Comparison of ENCODE assay signal across 1 cellular context in the genomic region with DNA sequence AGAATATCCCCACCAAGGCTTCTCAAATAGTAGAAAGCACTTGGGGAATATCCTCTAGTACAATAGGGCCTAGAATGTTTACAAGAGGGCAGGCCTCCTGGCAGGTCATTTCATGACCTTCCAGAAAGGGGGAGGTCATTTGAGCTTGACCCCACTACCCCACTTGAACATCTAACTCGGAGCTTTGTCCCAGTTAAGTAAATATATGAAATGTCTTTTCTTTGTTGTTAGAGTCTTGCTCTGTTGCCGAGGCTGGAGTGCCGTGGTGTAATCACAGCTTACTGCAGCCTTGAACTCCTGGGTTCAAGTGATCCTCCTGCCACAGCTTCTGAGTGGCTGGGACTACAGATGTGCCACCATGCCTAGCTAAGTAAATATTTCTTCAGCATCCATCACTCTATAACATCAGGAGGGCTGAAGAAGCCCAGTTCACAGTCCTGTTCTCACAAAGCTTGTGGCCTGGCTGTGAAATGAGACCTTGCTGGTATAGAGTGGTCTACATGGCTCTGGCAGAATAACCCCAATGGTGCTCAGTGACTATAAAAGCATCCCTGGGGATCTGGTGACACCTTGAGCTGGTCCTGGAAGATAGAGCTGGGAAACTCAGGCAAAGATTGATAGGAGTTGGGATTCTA.
TF ChIP-seq lines count a peak whose summit lies in the region.

No MANE protein-coding gene starts in this region.

TF ChIP-seq in HepG2, 621 proteins besides CTCF, POLR2A, EP300 and RAD21 (continued from another document and continues in another):
- TF ChIP-seq, protein P1, sequence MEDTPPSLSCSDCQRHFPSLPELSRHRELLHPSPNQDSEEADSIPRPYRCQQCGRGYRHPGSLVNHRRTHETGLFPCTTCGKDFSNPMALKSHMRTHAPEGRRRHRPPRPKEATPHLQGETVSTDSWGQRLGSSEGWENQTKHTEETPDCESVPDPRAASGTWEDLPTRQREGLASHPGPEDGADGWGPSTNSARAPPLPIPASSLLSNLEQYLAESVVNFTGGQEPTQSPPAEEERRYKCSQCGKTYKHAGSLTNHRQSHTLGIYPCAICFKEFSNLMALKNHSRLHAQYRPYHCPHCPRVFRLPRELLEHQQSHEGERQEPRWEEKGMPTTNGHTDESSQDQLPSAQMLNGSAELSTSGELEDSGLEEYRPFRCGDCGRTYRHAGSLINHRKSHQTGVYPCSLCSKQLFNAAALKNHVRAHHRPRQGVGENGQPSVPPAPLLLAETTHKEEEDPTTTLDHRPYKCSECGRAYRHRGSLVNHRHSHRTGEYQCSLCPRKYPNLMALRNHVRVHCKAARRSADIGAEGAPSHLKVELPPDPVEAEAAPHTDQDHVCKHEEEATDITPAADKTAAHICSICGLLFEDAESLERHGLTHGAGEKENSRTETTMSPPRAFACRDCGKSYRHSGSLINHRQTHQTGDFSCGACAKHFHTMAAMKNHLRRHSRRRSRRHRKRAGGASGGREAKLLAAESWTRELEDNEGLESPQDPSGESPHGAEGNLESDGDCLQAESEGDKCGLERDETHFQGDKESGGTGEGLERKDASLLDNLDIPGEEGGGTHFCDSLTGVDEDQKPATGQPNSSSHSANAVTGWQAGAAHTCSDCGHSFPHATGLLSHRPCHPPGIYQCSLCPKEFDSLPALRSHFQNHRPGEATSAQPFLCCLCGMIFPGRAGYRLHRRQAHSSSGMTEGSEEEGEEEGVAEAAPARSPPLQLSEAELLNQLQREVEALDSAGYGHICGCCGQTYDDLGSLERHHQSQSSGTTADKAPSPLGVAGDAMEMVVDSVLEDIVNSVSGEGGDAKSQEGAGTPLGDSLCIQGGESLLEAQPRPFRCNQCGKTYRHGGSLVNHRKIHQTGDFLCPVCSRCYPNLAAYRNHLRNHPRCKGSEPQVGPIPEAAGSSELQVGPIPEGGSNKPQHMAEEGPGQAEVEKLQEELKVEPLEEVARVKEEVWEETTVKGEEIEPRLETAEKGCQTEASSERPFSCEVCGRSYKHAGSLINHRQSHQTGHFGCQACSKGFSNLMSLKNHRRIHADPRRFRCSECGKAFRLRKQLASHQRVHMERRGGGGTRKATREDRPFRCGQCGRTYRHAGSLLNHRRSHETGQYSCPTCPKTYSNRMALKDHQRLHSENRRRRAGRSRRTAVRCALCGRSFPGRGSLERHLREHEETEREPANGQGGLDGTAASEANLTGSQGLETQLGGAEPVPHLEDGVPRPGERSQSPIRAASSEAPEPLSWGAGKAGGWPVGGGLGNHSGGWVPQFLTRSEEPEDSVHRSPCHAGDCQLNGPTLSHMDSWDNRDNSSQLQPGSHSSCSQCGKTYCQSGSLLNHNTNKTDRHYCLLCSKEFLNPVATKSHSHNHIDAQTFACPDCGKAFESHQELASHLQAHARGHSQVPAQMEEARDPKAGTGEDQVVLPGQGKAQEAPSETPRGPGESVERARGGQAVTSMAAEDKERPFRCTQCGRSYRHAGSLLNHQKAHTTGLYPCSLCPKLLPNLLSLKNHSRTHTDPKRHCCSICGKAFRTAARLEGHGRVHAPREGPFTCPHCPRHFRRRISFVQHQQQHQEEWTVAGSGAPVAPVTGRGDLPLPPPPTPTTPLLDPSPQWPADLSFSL (CRISPR knock-in tag; IDR thresholded peaks at IDR 0.05): no peak
- TF ChIP-seq MTF1 (CRISPR knock-in tag; IDR thresholded peaks at IDR 0.05) (no peak), KMT2B (CRISPR knock-in tag; IDR thresholded peaks at IDR 0.05) (no peak), ZSCAN21 (CRISPR knock-in tag; IDR thresholded peaks at IDR 0.05; ENCODE audit: borderline replicate concordance) (no peak), ERF (CRISPR knock-in tag; IDR thresholded peaks at IDR 0.05) (no peak), MEF2D (CRISPR knock-in tag; IDR thresholded peaks at IDR 0.05) (no peak), RCOR2 (CRISPR knock-in tag; IDR thresholded peaks at IDR 0.05) (no peak), ZNF441 (CRISPR knock-in tag; IDR thresholded peaks at IDR 0.05; ENCODE audit: borderline replicate concordance) (no peak), AHR (CRISPR knock-in tag; IDR thresholded peaks at IDR 0.05) (no peak), ZNF577 (CRISPR knock-in tag; IDR thresholded peaks at IDR 0.05; ENCODE audit: borderline replicate concordance, low read depth) (no peak), SP1 (IDR thresholded peaks at IDR 0.05) (no peak), SP1 (CRISPR knock-in tag; IDR thresholded peaks at IDR 0.05) (no peak), ZC3H13 (CRISPR knock-in tag; IDR thresholded peaks at IDR 0.05) (no peak), CHCHD3 (CRISPR knock-in tag; IDR thresholded peaks at IDR 0.05) (no peak), CBFB (CRISPR knock-in tag; IDR thresholded peaks at IDR 0.05) (no peak), FIP1L1 (IDR thresholded peaks at IDR 0.05; ENCODE audit: borderline replicate concordance, insufficient read depth, low read depth, low read length) (no peak), MIXL1 (CRISPR knock-in tag; IDR thresholded peaks at IDR 0.05) (no peak), HOXA3 (CRISPR knock-in tag; IDR thresholded peaks at IDR 0.05) (peak; percentile 33; the same call in 1 of the 2 replicates), FOSL1 (CRISPR knock-in tag; IDR thresholded peaks at IDR 0.05; ENCODE audit: borderline replicate concordance) (no peak), ATF7 (IDR thresholded peaks at IDR 0.05) (no peak), ATF7 (CRISPR knock-in tag; IDR thresholded peaks at IDR 0.05) (no peak), SATB2 (CRISPR knock-in tag; IDR thresholded peaks at IDR 0.05) (no peak), KDM5B (CRISPR knock-in tag; IDR thresholded peaks at IDR 0.05; ENCODE audit: borderline replicate concordance) (no peak), CAMTA2 (CRISPR knock-in tag; IDR thresholded peaks at IDR 0.05; ENCODE audit: borderline replicate concordance) (no peak), ZNF567 (CRISPR knock-in tag; IDR thresholded peaks at IDR 0.05; ENCODE audit: borderline replicate concordance) (no peak), EED (CRISPR knock-in tag; IDR thresholded peaks at IDR 0.05) (no peak), SETDB1 (CRISPR knock-in tag; IDR thresholded peaks at IDR 0.05; ENCODE audit: borderline replicate concordance) (no peak), HNRNPK (IDR thresholded peaks at IDR 0.05; ENCODE audit: low read depth, low read length, poor library complexity, severe bottlenecking) (no peak), ZSCAN12 (CRISPR knock-in tag; IDR thresholded peaks at IDR 0.05) (no peak), HNF4G (IDR thresholded peaks at IDR 0.05; ENCODE audit: borderline replicate concordance, low read depth, low read length) (no peak), HNF4G (CRISPR knock-in tag; IDR thresholded peaks at IDR 0.05; ENCODE audit: borderline replicate concordance, low read depth) (no peak), ZNF557 (CRISPR knock-in tag; IDR thresholded peaks at IDR 0.05) (no peak), KLF6 (CRISPR knock-in tag; IDR thresholded peaks at IDR 0.05) (no peak), ZNF337 (CRISPR knock-in tag; IDR thresholded peaks at IDR 0.05; ENCODE audit: borderline replicate concordance, low read depth) (no peak), PAF1 (CRISPR knock-in tag; IDR thresholded peaks at IDR 0.05) (no peak), EHMT2 (IDR thresholded peaks at IDR 0.05; ENCODE audit: borderline replicate concordance, low read depth, low read length) (no peak), LCORL (IDR thresholded peaks at IDR 0.05) (no peak), LCORL (CRISPR knock-in tag; IDR thresholded peaks at IDR 0.05) (no peak)
- TF ChIP-seq, protein P2, sequence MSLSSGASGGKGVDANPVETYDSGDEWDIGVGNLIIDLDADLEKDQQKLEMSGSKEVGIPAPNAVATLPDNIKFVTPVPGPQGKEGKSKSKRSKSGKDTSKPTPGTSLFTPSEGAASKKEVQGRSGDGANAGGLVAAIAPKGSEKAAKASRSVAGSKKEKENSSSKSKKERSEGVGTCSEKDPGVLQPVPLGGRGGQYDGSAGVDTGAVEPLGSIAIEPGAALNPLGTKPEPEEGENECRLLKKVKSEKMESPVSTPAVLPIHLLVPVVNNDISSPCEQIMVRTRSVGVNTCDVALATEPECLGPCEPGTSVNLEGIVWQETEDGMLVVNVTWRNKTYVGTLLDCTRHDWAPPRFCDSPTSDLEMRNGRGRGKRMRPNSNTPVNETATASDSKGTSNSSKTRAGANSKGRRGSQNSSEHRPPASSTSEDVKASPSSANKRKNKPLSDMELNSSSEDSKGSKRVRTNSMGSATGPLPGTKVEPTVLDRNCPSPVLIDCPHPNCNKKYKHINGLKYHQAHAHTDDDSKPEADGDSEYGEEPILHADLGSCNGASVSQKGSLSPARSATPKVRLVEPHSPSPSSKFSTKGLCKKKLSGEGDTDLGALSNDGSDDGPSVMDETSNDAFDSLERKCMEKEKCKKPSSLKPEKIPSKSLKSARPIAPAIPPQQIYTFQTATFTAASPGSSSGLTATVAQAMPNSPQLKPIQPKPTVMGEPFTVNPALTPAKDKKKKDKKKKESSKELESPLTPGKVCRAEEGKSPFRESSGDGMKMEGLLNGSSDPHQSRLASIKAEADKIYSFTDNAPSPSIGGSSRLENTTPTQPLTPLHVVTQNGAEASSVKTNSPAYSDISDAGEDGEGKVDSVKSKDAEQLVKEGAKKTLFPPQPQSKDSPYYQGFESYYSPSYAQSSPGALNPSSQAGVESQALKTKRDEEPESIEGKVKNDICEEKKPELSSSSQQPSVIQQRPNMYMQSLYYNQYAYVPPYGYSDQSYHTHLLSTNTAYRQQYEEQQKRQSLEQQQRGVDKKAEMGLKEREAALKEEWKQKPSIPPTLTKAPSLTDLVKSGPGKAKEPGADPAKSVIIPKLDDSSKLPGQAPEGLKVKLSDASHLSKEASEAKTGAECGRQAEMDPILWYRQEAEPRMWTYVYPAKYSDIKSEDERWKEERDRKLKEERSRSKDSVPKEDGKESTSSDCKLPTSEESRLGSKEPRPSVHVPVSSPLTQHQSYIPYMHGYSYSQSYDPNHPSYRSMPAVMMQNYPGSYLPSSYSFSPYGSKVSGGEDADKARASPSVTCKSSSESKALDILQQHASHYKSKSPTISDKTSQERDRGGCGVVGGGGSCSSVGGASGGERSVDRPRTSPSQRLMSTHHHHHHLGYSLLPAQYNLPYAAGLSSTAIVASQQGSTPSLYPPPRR (CRISPR knock-in tag; IDR thresholded peaks at IDR 0.05; ENCODE audit: borderline replicate concordance): no peak
- TF ChIP-seq, protein P3, sequence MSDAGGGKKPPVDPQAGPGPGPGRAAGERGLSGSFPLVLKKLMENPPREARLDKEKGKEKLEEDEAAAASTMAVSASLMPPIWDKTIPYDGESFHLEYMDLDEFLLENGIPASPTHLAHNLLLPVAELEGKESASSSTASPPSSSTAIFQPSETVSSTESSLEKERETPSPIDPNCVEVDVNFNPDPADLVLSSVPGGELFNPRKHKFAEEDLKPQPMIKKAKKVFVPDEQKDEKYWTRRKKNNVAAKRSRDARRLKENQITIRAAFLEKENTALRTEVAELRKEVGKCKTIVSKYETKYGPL (CRISPR knock-in tag; IDR thresholded peaks at IDR 0.05): no peak
- TF ChIP-seq, protein P4, sequence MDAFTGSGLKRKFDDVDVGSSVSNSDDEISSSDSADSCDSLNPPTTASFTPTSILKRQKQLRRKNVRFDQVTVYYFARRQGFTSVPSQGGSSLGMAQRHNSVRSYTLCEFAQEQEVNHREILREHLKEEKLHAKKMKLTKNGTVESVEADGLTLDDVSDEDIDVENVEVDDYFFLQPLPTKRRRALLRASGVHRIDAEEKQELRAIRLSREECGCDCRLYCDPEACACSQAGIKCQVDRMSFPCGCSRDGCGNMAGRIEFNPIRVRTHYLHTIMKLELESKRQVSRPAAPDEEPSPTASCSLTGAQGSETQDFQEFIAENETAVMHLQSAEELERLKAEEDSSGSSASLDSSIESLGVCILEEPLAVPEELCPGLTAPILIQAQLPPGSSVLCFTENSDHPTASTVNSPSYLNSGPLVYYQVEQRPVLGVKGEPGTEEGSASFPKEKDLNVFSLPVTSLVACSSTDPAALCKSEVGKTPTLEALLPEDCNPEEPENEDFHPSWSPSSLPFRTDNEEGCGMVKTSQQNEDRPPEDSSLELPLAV (CRISPR knock-in tag; conservative IDR thresholded peaks at IDR 0.05; ENCODE audit: low read depth): no peak
- TF ChIP-seq, protein P5, sequence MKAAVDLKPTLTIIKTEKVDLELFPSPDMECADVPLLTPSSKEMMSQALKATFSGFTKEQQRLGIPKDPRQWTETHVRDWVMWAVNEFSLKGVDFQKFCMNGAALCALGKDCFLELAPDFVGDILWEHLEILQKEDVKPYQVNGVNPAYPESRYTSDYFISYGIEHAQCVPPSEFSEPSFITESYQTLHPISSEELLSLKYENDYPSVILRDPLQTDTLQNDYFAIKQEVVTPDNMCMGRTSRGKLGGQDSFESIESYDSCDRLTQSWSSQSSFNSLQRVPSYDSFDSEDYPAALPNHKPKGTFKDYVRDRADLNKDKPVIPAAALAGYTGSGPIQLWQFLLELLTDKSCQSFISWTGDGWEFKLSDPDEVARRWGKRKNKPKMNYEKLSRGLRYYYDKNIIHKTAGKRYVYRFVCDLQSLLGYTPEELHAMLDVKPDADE (CRISPR knock-in tag; IDR thresholded peaks at IDR 0.05): no peak
- TF ChIP-seq, protein P6, sequence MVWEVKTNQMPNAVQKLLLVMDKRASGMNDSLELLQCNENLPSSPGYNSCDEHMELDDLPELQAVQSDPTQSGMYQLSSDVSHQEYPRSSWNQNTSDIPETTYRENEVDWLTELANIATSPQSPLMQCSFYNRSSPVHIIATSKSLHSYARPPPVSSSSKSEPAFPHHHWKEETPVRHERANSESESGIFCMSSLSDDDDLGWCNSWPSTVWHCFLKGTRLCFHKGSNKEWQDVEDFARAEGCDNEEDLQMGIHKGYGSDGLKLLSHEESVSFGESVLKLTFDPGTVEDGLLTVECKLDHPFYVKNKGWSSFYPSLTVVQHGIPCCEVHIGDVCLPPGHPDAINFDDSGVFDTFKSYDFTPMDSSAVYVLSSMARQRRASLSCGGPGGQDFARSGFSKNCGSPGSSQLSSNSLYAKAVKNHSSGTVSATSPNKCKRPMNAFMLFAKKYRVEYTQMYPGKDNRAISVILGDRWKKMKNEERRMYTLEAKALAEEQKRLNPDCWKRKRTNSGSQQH (CRISPR knock-in tag; IDR thresholded peaks at IDR 0.05; ENCODE audit: low read depth): no peak
- TF ChIP-seq, protein P7, sequence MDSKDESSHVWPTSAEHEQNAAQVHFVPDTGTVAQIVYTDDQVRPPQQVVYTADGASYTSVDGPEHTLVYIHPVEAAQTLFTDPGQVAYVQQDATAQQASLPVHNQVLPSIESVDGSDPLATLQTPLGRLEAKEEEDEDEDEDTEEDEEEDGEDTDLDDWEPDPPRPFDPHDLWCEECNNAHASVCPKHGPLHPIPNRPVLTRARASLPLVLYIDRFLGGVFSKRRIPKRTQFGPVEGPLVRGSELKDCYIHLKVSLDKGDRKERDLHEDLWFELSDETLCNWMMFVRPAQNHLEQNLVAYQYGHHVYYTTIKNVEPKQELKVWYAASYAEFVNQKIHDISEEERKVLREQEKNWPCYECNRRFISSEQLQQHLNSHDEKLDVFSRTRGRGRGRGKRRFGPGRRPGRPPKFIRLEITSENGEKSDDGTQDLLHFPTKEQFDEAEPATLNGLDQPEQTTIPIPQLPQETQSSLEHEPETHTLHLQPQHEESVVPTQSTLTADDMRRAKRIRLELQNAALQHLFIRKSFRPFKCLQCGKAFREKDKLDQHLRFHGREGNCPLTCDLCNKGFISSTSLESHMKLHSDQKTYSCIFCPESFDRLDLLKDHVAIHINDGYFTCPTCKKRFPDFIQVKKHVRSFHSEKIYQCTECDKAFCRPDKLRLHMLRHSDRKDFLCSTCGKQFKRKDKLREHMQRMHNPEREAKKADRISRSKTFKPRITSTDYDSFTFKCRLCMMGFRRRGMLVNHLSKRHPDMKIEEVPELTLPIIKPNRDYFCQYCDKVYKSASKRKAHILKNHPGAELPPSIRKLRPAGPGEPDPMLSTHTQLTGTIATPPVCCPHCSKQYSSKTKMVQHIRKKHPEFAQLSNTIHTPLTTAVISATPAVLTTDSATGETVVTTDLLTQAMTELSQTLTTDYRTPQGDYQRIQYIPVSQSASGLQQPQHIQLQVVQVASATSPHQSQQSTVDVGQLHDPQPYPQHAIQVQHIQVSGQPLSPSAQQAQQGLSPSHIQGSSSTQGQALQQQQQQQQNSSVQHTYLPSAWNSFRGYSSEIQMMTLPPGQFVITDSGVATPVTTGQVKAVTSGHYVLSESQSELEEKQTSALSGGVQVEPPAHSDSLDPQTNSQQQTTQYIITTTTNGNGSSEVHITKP (CRISPR knock-in tag; IDR thresholded peaks at IDR 0.05; ENCODE audit: low read depth): no peak
